In the genomic region with DNA sequence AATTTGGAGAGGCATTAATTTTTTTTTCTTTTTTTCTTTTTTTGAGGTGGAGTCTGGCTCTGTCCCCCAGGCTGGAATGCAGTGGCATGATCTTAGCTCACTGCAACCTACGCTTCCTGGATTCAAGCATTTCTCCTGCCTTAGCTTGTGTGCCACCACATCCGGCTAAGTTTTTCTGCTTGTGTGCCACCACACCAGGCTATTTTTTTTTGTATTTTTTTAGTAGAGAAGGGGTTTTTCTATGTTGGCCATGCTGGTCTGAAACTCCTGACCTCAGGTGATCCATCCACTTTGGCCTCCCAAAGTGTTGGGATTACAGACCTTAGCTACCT, we compare ENCODE assay signal across 18 cellular contexts.
DNase-seq lines count a peak whose midpoint lies in the region; ATAC-seq, FAIRE-seq and TF ChIP-seq lines count a peak whose summit lies in the region.
"Had no signal": no experiment of that assay in that cellular context is flagged by ENCODE, and none has a peak within 500 bp of the region (broad histone marks: within the 10 kb centered on the region; RNA-seq: fewer than 3 reads in every experiment).

No MANE protein-coding gene starts in this region.

- TF ChIP-seq EP300 in H1 (IDR thresholded peaks at IDR 0.05; ENCODE audit: borderline replicate concordance in 1 of 2, low read depth in 2 of 2, low read length in 2 of 2) = no peak

- no peaks in the 10 kb centered on the region for H3K9me3 ChIP-seq in T-helper 17 cell (ENCODE audit: control insufficient read depth, low read length, poor library complexity, severe bottlenecking)
- no peaks in the 10 kb centered on the region; a peak in 1 of 4 replicates for H3K9me3 ChIP-seq in H1 (ENCODE audit: insufficient read depth in 2 of 2, low read depth in 1 of 2, low read length in 1 of 2)
- H3K9me3 ChIP-seq: BLaER1 treated with 17β-estradiol and CSF1 and Interleukin-3, amounts not matched to agents 10 nM and 100 nM had no signal

- WGBS in H1 (ENCODE audit: extremely low coverage in 1 of 2, insufficient coverage in 1 of 2, insufficient read length in 1 of 2, insufficient replicate concordance in 2 of 2, low coverage in 1 of 2, low lambda C conversion rate in 2 of 2, missing lambda C conversion rate in 1 of 2), 2 experiments = 93% methylated on average over 2 of the region's 2 CpGs; no CpG with 5 or more reads in 1 of the 2 experiments

- H3K4me3 ChIP-seq in GM23338 (no peak overlapping the region), H1 (ENCODE audit: extremely low read depth in 1 of 4, insufficient read depth in 2 of 4, low read depth in 3 of 4, low read length in 4 of 4) (no peak overlapping the region)
- H3K4me3 ChIP-seq: BLaER1 treated with 17β-estradiol and CSF1 and Interleukin-3, amounts not matched to agents 10 nM and 100 nM had no signal

- H3K4me1 ChIP-seq in GM23338 (ENCODE audit: insufficient read depth) = peaks cover 36% of the 10 kb centered on the region
- H3K4me1 ChIP-seq in H1 (replicated peaks in 1 of 4; ENCODE audit: control insufficient read depth in 3 of 4, insufficient read depth in 4 of 4, low read length in 3 of 4) = peaks cover 0 to 10% (median 4%) of the 10 kb centered on the region in 4 experiments; a peak in 4 of 7 replicates
- H3K4me1 ChIP-seq: BLaER1 treated with 17β-estradiol and CSF1 and Interleukin-3, amounts not matched to agents 10 nM and 100 nM had no signal

- H3K4ac ChIP-seq in H1 (replicated peaks; ENCODE audit: insufficient read length, low read depth, low read length) = no peak overlapping the region

- H3K4me1 Mint-ChIP-seq in activated naive CD4-positive, alpha-beta T cell treated with anti-CD3 and anti-CD28 coated beads for 36 hours (ENCODE audit: low read depth) = peaks cover 30% of the 10 kb centered on the region
- H3K4me1 Mint-ChIP-seq in GM23338 (peaks cover 53% of the 10 kb centered on the region), T-helper 17 cell (peaks cover 7% of the 10 kb centered on the region)

- no peak overlapping the region for H4K91ac ChIP-seq in H1 (replicated peaks; ENCODE audit: insufficient read length, low read length)

- no peaks in the 10 kb centered on the region for H3K23me2 ChIP-seq in H1 (ENCODE audit: low read depth, low read length)

- H3K23ac ChIP-seq in H1 (ENCODE audit: insufficient read length) = no peak overlapping the region

- no peak for FAIRE-seq in H1 (lab: Jason Lieb, UNC)
- FAIRE-seq: D721Med had no signal

- H3K79me2 ChIP-seq in GM23338 (replicated peaks; ENCODE audit: insufficient read depth) (peaks cover 50% of the 10 kb centered on the region), H1 (ENCODE audit: control insufficient read depth in 1 of 2, insufficient read depth in 2 of 2, low read length in 2 of 2) (peaks cover 0 to 48% of the 10 kb centered on the region in 2 experiments; a peak in 2 of 4 replicates)

- no peaks in the 10 kb centered on the region for H3K9me2 ChIP-seq in GM23338 (ENCODE audit: insufficient read depth)

- no peak overlapping the region for H2AK5ac ChIP-seq in H1 (ENCODE audit: low read depth, low read length)

- ATAC-seq in GM23338 = no peak
- ATAC-seq in T-helper 17 cell = no peak

- no peak overlapping the region for H3K14ac ChIP-seq in H1 (ENCODE audit: insufficient read length)

- intact Hi-C loops in activated naive CD4-positive, alpha-beta T cell treated with anti-CD3 and anti-CD28 coated beads for 36 hours (cut with micrococcal nuclease) = loop anchor here (1.0 to 5.0 kb wide), 4 partner anchors 54 to 1637 kb away; no protein-coding TSS in a partner anchor

- no peak overlapping the region for H2BK12ac ChIP-seq in H1 (ENCODE audit: low read depth, low read length)

- no peak overlapping the region for H3K4me2 ChIP-seq in GM23338
- H3K4me2 ChIP-seq in H1 (ENCODE audit: insufficient read depth in 1 of 2, low read depth in 2 of 2, low read length in 2 of 2) = no peak overlapping the region
- H3K4me2 ChIP-seq: BLaER1 treated with 17β-estradiol and CSF1 and Interleukin-3, amounts not matched to agents 10 nM and 100 nM; KMS-11 had no signal

- CTCF ChIA-PET in activated naive CD4-positive, alpha-beta T cell treated with anti-CD3 and anti-CD28 coated beads for 36 hours (lab: Charles Lee) = no interaction called here
- CTCF ChIA-PET in H1 (lab: Charles Lee; ENCODE audit: partially characterized antibody) = no interaction called here

- H2AFZ ChIP-seq in GM23338 (no peak overlapping the region), H1 (ENCODE audit: low read length) (no peak overlapping the region)

- TF ChIP-seq POLR2A in H1 (IDR thresholded peaks at IDR 0.05; ENCODE audit: control extremely low read depth in 1 of 2, low read depth in 2 of 2, low read length in 2 of 2) = no peak

- peak overlapping the region; percentile 15; the same call in 1 of the 2 replicates for H3K18ac ChIP-seq in H1 (ENCODE audit: extremely low read depth, low read length)

- H3F3A ChIP-seq in GM23338 (replicated peaks; ENCODE audit: low read depth) = 0 out of 2 replicates have a peak, but pooled peaks cover 8% of the 10 kb centered on the region

- POLR2A ChIA-PET in H1 (lab: Charles Lee; ENCODE audit: partially characterized antibody) = no interaction called here

- no peak overlapping the region for H4K5ac ChIP-seq in H1 (ENCODE audit: insufficient read length, low read depth, low read length)

- H2BK20ac ChIP-seq in H1 (ENCODE audit: low read length) = no peak overlapping the region

- H3K27ac ChIP-seq in GM23338 (ENCODE audit: low read depth) (peak overlapping the region; percentile 99; the same call in 1 of the 2 replicates), H1 (ENCODE audit: low read depth, low read length) (no peak overlapping the region; the same call in 1 of the 2 replicates)
- H3K27ac ChIP-seq: BLaER1 treated with 17β-estradiol and CSF1 and Interleukin-3, amounts not matched to agents 10 nM and 100 nM; KMS-11 had no signal

- H3K79me1 ChIP-seq in H1 (ENCODE audit: low read depth, low read length) = no peaks in the 10 kb centered on the region

- no peak overlapping the region for H3K9ac ChIP-seq in H1 (replicated peaks in 1 of 4; ENCODE audit: extremely low read depth in 1 of 4, low read depth in 3 of 4, low read length in 3 of 4)
- H3K9ac ChIP-seq: BLaER1 treated with 17β-estradiol and CSF1 and Interleukin-3, amounts not matched to agents 10 nM and 100 nM; KMS-11 had no signal

- peaks cover 11% of the 10 kb centered on the region; the same call in 1 of the 2 replicates for H3K36me3 ChIP-seq in GM23338 (ENCODE audit: insufficient read depth)
- peaks cover 0 to 9% (median 4%) of the 10 kb centered on the region in 4 experiments; a peak in 2 of 8 replicates for H3K36me3 ChIP-seq in H1 (ENCODE audit: control insufficient read depth in 2 of 4, insufficient read depth in 4 of 4, low read length in 3 of 4)
- H3K36me3 ChIP-seq: BLaER1 treated with 17β-estradiol and CSF1 and Interleukin-3, amounts not matched to agents 10 nM and 100 nM had no signal

- no peak for TF ChIP-seq RAD21 in H1 (IDR thresholded peaks at IDR 0.05 in 1 of 2, conservative IDR thresholded peaks at IDR 0.05 in 1 of 2; ENCODE audit: low read depth in 2 of 2, low read length in 2 of 2)

- no peak overlapping the region for H2BK15ac ChIP-seq in H1 (ENCODE audit: low read length)

- no peak overlapping the region; the same call in 1 of the 2 replicates for H2BK5ac ChIP-seq in H1 (ENCODE audit: low read depth, low read length)

- H3K27ac Mint-ChIP-seq in activated naive CD4-positive, alpha-beta T cell treated with anti-CD3 and anti-CD28 coated beads for 36 hours = peak overlapping the region; percentile 81
- H3K27ac Mint-ChIP-seq in GM23338 = peak overlapping the region; percentile 97; the same call in 1 of the 2 replicates
- no peak overlapping the region for H3K27ac Mint-ChIP-seq in T-helper 17 cell
- H3K27ac Mint-ChIP-seq: CD8-positive, alpha-beta memory T cell; HFFc6 had no signal

- peaks cover 9% of the 10 kb centered on the region for H3K36me3 Mint-ChIP-seq in activated naive CD4-positive, alpha-beta T cell treated with anti-CD3 and anti-CD28 coated beads for 36 hours (ENCODE audit: low read depth)
- H3K36me3 Mint-ChIP-seq in GM23338 (ENCODE audit: low read depth) (peaks cover 65% of the 10 kb centered on the region), T-helper 17 cell (ENCODE audit: low read depth) (peaks cover 5% of the 10 kb centered on the region)

- H3K27me3 Mint-ChIP-seq in activated naive CD4-positive, alpha-beta T cell treated with anti-CD3 and anti-CD28 coated beads for 36 hours (ENCODE audit: low read depth) = no peaks in the 10 kb centered on the region
- peaks cover 6% of the 10 kb centered on the region for H3K27me3 Mint-ChIP-seq in GM23338 (ENCODE audit: insufficient read depth, low read depth, poor library complexity)
- no peaks in the 10 kb centered on the region for H3K27me3 Mint-ChIP-seq in T-helper 17 cell
- H3K27me3 Mint-ChIP-seq: CD8-positive, alpha-beta memory T cell had no signal

- no peak overlapping the region for H2BK120ac ChIP-seq in H1 (replicated peaks; ENCODE audit: low read depth, low read length)

- H3K27me3 ChIP-seq in GM23338 (ENCODE audit: insufficient read depth) (no peaks in the 10 kb centered on the region), H1 (replicated peaks in 1 of 4; ENCODE audit: control insufficient read depth in 3 of 4, extremely low read depth in 1 of 4, insufficient read depth in 3 of 4, low read length in 3 of 4) (no peaks in the 10 kb centered on the region)
- H3K27me3 ChIP-seq: BLaER1 treated with 17β-estradiol and CSF1 and Interleukin-3, amounts not matched to agents 10 nM and 100 nM had no signal

- H4K20me1 ChIP-seq in GM23338 (replicated peaks; ENCODE audit: insufficient read depth) (no peaks in the 10 kb centered on the region), H1 (replicated peaks in 1 of 2; ENCODE audit: control insufficient read depth in 1 of 2, insufficient read depth in 2 of 2, low read length in 2 of 2) (no peaks in the 10 kb centered on the region)
- H4K20me1 ChIP-seq: BLaER1 treated with 17β-estradiol and CSF1 and Interleukin-3, amounts not matched to agents 10 nM and 100 nM had no signal

- peaks cover 6% of the 10 kb centered on the region for H3K9me3 Mint-ChIP-seq in activated naive CD4-positive, alpha-beta T cell treated with anti-CD3 and anti-CD28 coated beads for 36 hours
- peaks cover 31% of the 10 kb centered on the region for H3K9me3 Mint-ChIP-seq in GM23338
- H3K9me3 Mint-ChIP-seq: CD8-positive, alpha-beta memory T cell; HFFc6 had no signal

- no peak overlapping the region for H3K56ac ChIP-seq in H1 (replicated peaks; ENCODE audit: insufficient read length, low read depth, low read length)

- DNase-seq in activated naive CD4-positive, alpha-beta T cell treated with anti-CD3 and anti-CD28 coated beads for 36 hours = peak; percentile 33
- DNase-seq in activated naive CD4-positive, alpha-beta T cell (lab: John Stamatoyannopoulos, UW) = no peak
- DNase-seq in GM23338 (ENCODE audit: low spot score) (no peak), T-helper 17 cell (no peak), H1 (ENCODE audit: low read depth in 1 of 2, low spot score in 2 of 2) (no peak), NCI-H1436 treated with DMSO at 0.1 percent for 48 hours (lab: John Stamatoyannopoulos, UW) (no peak)
- no peak for DNase-seq in central memory CD4-positive, alpha-beta T cell
- DNase-seq: CD8-positive, alpha-beta memory T cell; DMS79; H7; HFFc6; NCI-H1417; NCI-H1930; NCI-H345; NCI-H524 treated with DMSO at 0.1 percent for 48 hours had no signal

- H3K4me3 Mint-ChIP-seq in activated naive CD4-positive, alpha-beta T cell treated with anti-CD3 and anti-CD28 coated beads for 36 hours = no peak overlapping the region
- H3K4me3 Mint-ChIP-seq in GM23338 (no peak overlapping the region), T-helper 17 cell (peak overlapping the region; percentile 2)
- H3K4me3 Mint-ChIP-seq: CD8-positive, alpha-beta memory T cell; HFFc6 had no signal

- no peak overlapping the region for H4K8ac ChIP-seq in H1 (ENCODE audit: extremely low read depth, insufficient read depth, low read length)

- TF ChIP-seq CTCF in GM23338 (conservative IDR thresholded peaks at IDR 0.05; ENCODE audit: low read depth in 2 of 2) (no peak), H1 (IDR thresholded peaks at IDR 0.05; ENCODE audit: control extremely low read depth in 1 of 3, insufficient read depth in 1 of 3, low read depth in 1 of 3, low read length in 3 of 3) (no peak)
